8 cellular contexts compared by ENCODE assay signal in genomic region chr2:180006781-180007579, GRCh38. TPM values are rescaled to one million over a fixed set of nuclear protein-coding genes. Genes with fewer than 3 reads are reported as not detected.
DNase-seq lines count a peak whose midpoint lies in the region; ATAC-seq and TF ChIP-seq lines count a peak whose summit lies in the region.

TSS of gene CWC22 (minus strand) at chr2:180007297. CDS start at chr2:179993341, 13,956 bp downstream.

- H3K9me3 Mint-ChIP-seq in WTC11, result no peaks in the 10 kb centered on the region

- no peaks in the 10 kb centered on the region; the same call in 1 of the 2 replicates for H3K36me3 Mint-ChIP-seq in WTC11

- WGBS in smooth muscle cell (ENCODE audit: low lambda C conversion rate), result 1% methylated on average over 39 of the region's 46 CpGs

- H3K9ac ChIP-seq in smooth muscle cell (ENCODE audit: low read depth), result peak within 1 kb of the TSS; percentile 99

- no peaks in the 10 kb centered on the region for H3F3A ChIP-seq in smooth muscle cell (ENCODE audit: low read depth)

- H3K27me3 ChIP-seq in AG04450 (ENCODE audit: control insufficient read depth, insufficient read depth, low read length) (no peaks in the 10 kb centered on the region), smooth muscle cell (ENCODE audit: low read depth) (no peaks in the 10 kb centered on the region)

- peaks cover 45% of the 10 kb centered on the region for H3K79me2 ChIP-seq in smooth muscle cell (ENCODE audit: low read depth)

- H3K9me3 ChIP-seq in AG04450 (ENCODE audit: control insufficient read depth, insufficient read depth, low read length), result peaks cover 4% of the 10 kb centered on the region; the same call in 1 of the 2 replicates
- no peaks in the 10 kb centered on the region for H3K9me3 ChIP-seq in smooth muscle cell (replicated peaks; ENCODE audit: low read depth)

- DNase-seq in AG04450 (ENCODE audit: low read depth, low spot score) (peak; percentile 70), NCI-H226 (peak; percentile 83), WTC11 (ENCODE audit: low spot score) (peak; percentile 74), cardiac fibroblast (ENCODE audit: low read depth in 2 of 2) (peak; percentile 93 to 95), iPS-NIHi7 (ENCODE audit: extremely low spot score) (peak; percentile 74), smooth muscle cell (lab: John Stamatoyannopoulos, UW; ENCODE audit: unreplicated experiment) (peak; percentile 43)

- no peaks in the 10 kb centered on the region for H3K27me3 Mint-ChIP-seq in WTC11 (ENCODE audit: low read depth)

- peak within 1 kb of the TSS; percentile 91 for H3K4me3 Mint-ChIP-seq in WTC11

- H3K36me3 ChIP-seq in smooth muscle cell (ENCODE audit: low read depth), result no peaks in the 10 kb centered on the region

- peak within 1 kb of the TSS; percentile 67 for H3K27ac ChIP-seq in AG04450 (ENCODE audit: low read depth, low read length)
- H3K27ac ChIP-seq in smooth muscle cell (ENCODE audit: low read depth), result peak within 1 kb of the TSS; percentile 96

- no peak for TF ChIP-seq CTCF in AG04450 (IDR thresholded peaks at IDR 0.05; ENCODE audit: low read depth, low read length)
- TF ChIP-seq CTCF in WTC11 (IDR thresholded peaks at IDR 0.05), result no peak
- TF ChIP-seq CTCF in cardiac fibroblast (IDR thresholded peaks at IDR 0.05; ENCODE audit: low read depth, low read length), result no peak
- no peak for TF ChIP-seq CTCF in smooth muscle cell (IDR thresholded peaks at IDR 0.05; ENCODE audit: borderline replicate concordance, insufficient read depth, poor library complexity, severe bottlenecking)

- peak; percentile 98 for ATAC-seq in GM18909 (IDR thresholded peaks at IDR 0.05; ENCODE audit: poor library complexity, unreplicated experiment)
- peak; percentile 97 for ATAC-seq in HG03175 (IDR thresholded peaks at IDR 0.05; ENCODE audit: unreplicated experiment)
- peak; percentile 91 for ATAC-seq in WTC11

- H3K4me2 ChIP-seq in smooth muscle cell, result peak within 1 kb of the TSS; percentile 91

- H3K27ac Mint-ChIP-seq in WTC11, result peak within 1 kb of the TSS; percentile 99

- CTCF ChIA-PET in AG04450 (lab: Charles Lee) (interaction anchor here (1.0 to 1.1 kb wide), 2 partner anchors 8 to 70 kb away, joined by 3 read pairs; no protein-coding TSS in a partner anchor), WTC11 (lab: Charles Lee) (no interaction called here)

- H3K4me3 ChIP-seq in AG04450 (ENCODE audit: low read depth, low read length) (peak within 1 kb of the TSS; percentile 91), cardiac fibroblast (replicated peaks in 1 of 2; ENCODE audit: low read depth in 2 of 2, low read length in 2 of 2) (peak within 1 kb of the TSS; percentile 86 to 91), smooth muscle cell (peak within 1 kb of the TSS; percentile 84)

- H3K4me1 ChIP-seq in smooth muscle cell (ENCODE audit: low read depth), result peaks cover 11% of the 10 kb centered on the region

- H2AFZ ChIP-seq in smooth muscle cell (ENCODE audit: low read depth), result peak within 1 kb of the TSS; percentile 98

- peaks cover 26% of the 10 kb centered on the region for H3K4me1 Mint-ChIP-seq in WTC11

- POLR2A ChIA-PET in AG04450 (lab: Yijun Ruan, JAX), result interaction anchor here (0.6 kb wide), 1 partner anchor 72 kb away, joined by 3 read pairs; no protein-coding TSS in a partner anchor
- POLR2A ChIA-PET in WTC11 (lab: Charles Lee), result no interaction called here

- H4K20me1 ChIP-seq in smooth muscle cell (ENCODE audit: low read depth), result peaks cover 15% of the 10 kb centered on the region

TF ChIP-seq in WTC11, 78 proteins besides CTCF, POLR2A, EP300 and RAD21:
- TF ChIP-seq CREM (CRISPR knock-in tag; IDR thresholded peaks at IDR 0.05) (peak; percentile 90), SOX15 (CRISPR knock-in tag; IDR thresholded peaks at IDR 0.05) (no peak), GABPB1 (CRISPR knock-in tag; IDR thresholded peaks at IDR 0.05) (peak; percentile 85), ELF4 (CRISPR knock-in tag; IDR thresholded peaks at IDR 0.05; ENCODE audit: low read depth) (no peak)

RNA-seq across cellular contexts. Expression of gene CWC22, which starts in this region (rescaled TPM):
- polyA plus RNA-seq in AG04450 (2011; rRNA removed), result 6.0 and 6.5 TPM in 2 replicates
- polyA minus RNA-seq in AG04450 (2011; rRNA and poly(A)+ RNA removed), result 3.8 and 8.0 TPM in 2 replicates
- total RNA-seq in WTC11 (2021), result 27.5 to 28.7 TPM (median 28.4 TPM) in 3 replicates
- 17.3 and 23.6 TPM in 2 replicates for total RNA-seq in smooth muscle cell
- polyA plus RNA-seq in smooth muscle cell, result 16.5 and 18.1 TPM in 2 replicates

Comparison
In these comparisons a context has a peak if more than half of its experiments do, and no peak if none do; other contexts are left out.
1. Peak in every context shown above with its lines: DNase-seq, ATAC-seq, H3K4me3 ChIP-seq and H3K27ac ChIP-seq.
2. DNase-seq: peak in every context shown above with its lines; median percentile 94 in cardiac fibroblast; 83 in NCI-H226; 74 in WTC11; 74 in iPS-NIHi7; 70 in AG04450; 43 in smooth muscle cell.